ENCODE assay signal across 22 cellular contexts in the genomic region with DNA sequence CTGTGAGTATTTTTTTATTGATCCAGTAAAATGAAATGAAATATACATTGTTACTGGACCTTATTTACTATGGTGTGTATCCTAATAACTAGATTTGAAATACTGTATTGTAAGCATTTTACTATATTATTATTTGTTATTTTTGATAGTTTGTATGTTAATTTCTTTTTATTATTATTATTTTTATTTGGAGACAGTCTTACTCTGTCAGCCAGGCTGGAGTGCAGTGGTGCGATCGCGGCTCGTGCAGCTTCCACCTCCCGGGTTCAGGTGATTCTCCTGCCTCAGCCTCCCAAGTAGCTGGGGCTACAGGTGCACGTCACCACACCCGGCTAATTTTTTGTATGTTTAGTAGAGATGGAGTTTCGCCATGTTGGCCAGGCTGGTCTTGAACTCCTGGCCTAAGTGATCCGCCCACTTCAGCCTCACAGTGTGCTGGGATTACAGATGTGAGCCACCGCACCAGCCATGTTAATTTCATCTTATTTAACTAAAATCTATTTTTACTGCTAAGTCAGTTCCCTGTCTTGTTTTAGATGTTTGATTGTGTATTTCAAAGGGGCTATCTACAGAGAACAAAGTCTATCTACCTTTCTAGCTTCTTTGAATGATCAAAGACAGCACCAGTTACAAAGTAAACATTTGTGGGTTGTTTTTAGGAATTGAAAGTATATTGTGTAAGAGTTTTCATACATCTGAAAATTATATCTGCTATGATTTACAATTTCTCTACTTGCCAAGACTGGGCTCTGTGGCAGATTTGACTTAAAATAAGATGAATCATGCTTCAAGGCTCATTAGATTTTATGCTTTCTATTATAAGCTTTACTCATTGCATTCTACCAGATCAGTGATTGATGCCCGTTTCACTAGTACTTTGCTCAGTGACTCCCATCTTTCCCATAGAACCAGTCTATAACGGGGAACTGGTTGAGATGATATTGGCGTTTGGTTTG. TPM values are rescaled to one million over a fixed set of nuclear protein-coding genes. Genes with fewer than 3 reads are reported as not detected.
A peak's percentile ranks its signal among the peaks of the same experiment; 100 is the strongest.
DNase-seq lines count a peak whose midpoint lies in the region; ATAC-seq and TF ChIP-seq lines count a peak whose summit lies in the region.
"Had no signal": no experiment of that assay in that cellular context is flagged by ENCODE, and none has a peak within 500 bp of the region (broad histone marks: within the 10 kb centered on the region; RNA-seq: fewer than 3 reads in every experiment).

No MANE protein-coding gene starts in this region.

- POLR2A ChIA-PET in RWPE1 (lab: Yijun Ruan, JAX; ENCODE audit: low non-redundant PET): no interaction called here

- TF ChIP-seq CTCF in left ventricle myocardium inferior (IDR thresholded peaks at IDR 0.05; ENCODE audit: borderline replicate concordance) (no peak), heart right ventricle (IDR thresholded peaks at IDR 0.05) (no peak), RWPE1 (conservative IDR thresholded peaks at IDR 0.05; ENCODE audit: low read depth) (no peak), kidney epithelial cell (IDR thresholded peaks at IDR 0.05; ENCODE audit: insufficient read depth, low read length, poor library complexity, severe bottlenecking) (no peak)

- intact Hi-C loops in left ventricle myocardium inferior (cut with micrococcal nuclease): no loop called here
- intact Hi-C loops in heart right ventricle (cut with DNase I): no loop called here

- H3K4me1 ChIP-seq in left ventricle myocardium inferior (peaks cover 40% of the 10 kb centered on the region), heart right ventricle (peaks cover 5 to 40% (median 31%) of the 10 kb centered on the region in 9 donors)

- no peak for DNase-seq in left ventricle myocardium inferior
- no peak for DNase-seq in heart right ventricle
- DNase-seq in RWPE1 (ENCODE audit: low spot score): no peak
- DNase-seq in kidney epithelial cell (ENCODE audit: low read depth): peak; percentile 38
- DNase-seq in ureter (ENCODE audit: low spot score): peak; percentile 22
- DNase-seq: activated CD8-positive, alpha-beta memory T cell treated with anti-CD3 and anti-CD28 coated beads, Interleukin-2, amount 10 ng/mL, durations not matched to agents 7 days and 5 days; activated effector memory CD4-positive, alpha-beta T cell treated with anti-CD3 and anti-CD28 coated beads, Interleukin-2, amount 50 U/mL, for 16 hours; amniotic stem cell; caudate nucleus; COR-L47; EL; HCEC 1CT; mesendoderm; NCI-H2029; NCI-H524; stimulated activated CD4-positive, alpha-beta T cell treated with anti-CD3 and anti-CD28 coated beads, Interleukin-15, amount 100 ng/mL, for 24 hours; stimulated activated naive CD4-positive, alpha-beta T cell treated with Interleukin-2 at 50 U/mL for 16 hours; transverse colon had no signal

- CTCF ChIA-PET in RWPE1 (lab: Yijun Ruan, JAX): no interaction called here

- ATAC-seq in heart right ventricle (no peak), HG03095 (IDR thresholded peaks at IDR 0.05; ENCODE audit: unreplicated experiment) (no peak), GM21825 (IDR thresholded peaks at IDR 0.05; ENCODE audit: unreplicated experiment) (no peak), GM21447 (IDR thresholded peaks at IDR 0.05; ENCODE audit: unreplicated experiment) (no peak)
- ATAC-seq: activated CD8-positive, alpha-beta memory T cell treated with anti-CD3 and anti-CD28 coated beads, Interleukin-2, amount 10 ng/mL, durations not matched to agents 7 days and 5 days had no signal

- 97 to 98% methylated on average over 13 of the region's 13 CpGs for WGBS in heart right ventricle, 2 donors

- H3K27me3 ChIP-seq in left ventricle myocardium inferior (ENCODE audit: low read depth) (no peaks in the 10 kb centered on the region), heart right ventricle (no peaks in the 10 kb centered on the region), kidney epithelial cell (ENCODE audit: control insufficient read depth, insufficient read depth, low read length) (no peaks in the 10 kb centered on the region)
- H3K27me3 ChIP-seq: SJSA1, transverse colon had no signal

- H3K36me3 ChIP-seq in left ventricle myocardium inferior (peaks cover 45% of the 10 kb centered on the region), heart right ventricle (peaks cover 0 to 83% (median 17%) of the 10 kb centered on the region in 9 donors), kidney epithelial cell (ENCODE audit: control insufficient read depth, insufficient read depth, low read length) (no peaks in the 10 kb centered on the region)

- H3K27ac ChIP-seq in left ventricle myocardium inferior (replicated peaks) (peak overlapping the region; percentile 71), heart right ventricle (peak overlapping the region in 1 of 10 donors; percentile 46), RWPE1 (peak overlapping the region; percentile 55; the same call in 1 of the 2 replicates)
- H3K27ac ChIP-seq: SJSA1 had no signal

- H3K4me3 ChIP-seq in left ventricle myocardium inferior (no peak overlapping the region), heart right ventricle (no peak overlapping the region), kidney epithelial cell (ENCODE audit: low read depth, low read length) (no peak overlapping the region)
- H3K4me3 ChIP-seq: SJSA1, transverse colon had no signal

- no peaks in the 10 kb centered on the region for H3K9me3 ChIP-seq in left ventricle myocardium inferior (replicated peaks)
- no peaks in the 10 kb centered on the region for H3K9me3 ChIP-seq in heart right ventricle
- H3K9me3 ChIP-seq: SJSA1, transverse colon had no signal

RNA-seq across cellular contexts. Expression of a gene that starts 41.6 kb away (rescaled TPM):
- total RNA-seq in left ventricle myocardium inferior (41.8 TPM), heart right ventricle (10 to 100 TPM; 35.0 to 57.6 (median 47.3) TPM), kidney epithelial cell (89.2 and 93.4 TPM in 2 replicates), ureter (60.7 TPM)
- polyA plus RNA-seq in heart right ventricle: 10 to 100 TPM; 22.2 to 47.5 TPM

RNA-seq across cellular contexts. Expression of a gene that starts 41.9 kb away (rescaled TPM):
- total RNA-seq in left ventricle myocardium inferior (8.6 TPM), heart right ventricle (10 to 100 TPM in 3 of 10 donors, 1 to 10 TPM in 7; 3.3 to 15.4 (median 7.0) TPM), kidney epithelial cell (56.8 and 77.2 TPM in 2 replicates), ureter (44.9 TPM)
- 10 to 100 TPM in 1 of 2 donors, 1 to 10 TPM in 1; 9.7 to 22.9 TPM for polyA plus RNA-seq in heart right ventricle

Comparison
In these comparisons a context has a peak if more than half of its experiments do, and no peak if none do; other contexts are left out.
1. DNase-seq: peak in kidney epithelial cell (single experiment) and ureter (single experiment); none in left ventricle myocardium inferior (single experiment), heart right ventricle (0 of 2) and RWPE1 (single experiment).